9 cellular contexts compared by ENCODE assay signal in genomic region chr6:125986956-125987617, GRCh38.
DNase-seq lines count a peak whose midpoint lies in the region; ATAC-seq and TF ChIP-seq lines count a peak whose summit lies in the region.
"Had no signal": no experiment of that assay in that cellular context is flagged by ENCODE, and none has a peak within 500 bp of the region (broad histone marks: within the 10 kb centered on the region; RNA-seq: fewer than 3 reads in every experiment).

No MANE protein-coding gene starts in this region.

- no peak overlapping the region for H3K27ac Mint-ChIP-seq in central memory CD8-positive, alpha-beta T cell (ENCODE audit: low read depth)
- no peak overlapping the region for H3K27ac Mint-ChIP-seq in memory B cell
- H3K27ac Mint-ChIP-seq: dendritic cell treated with granulocyte-macrophage colony-stimulating factor and Interleukin-4, amounts not matched to agents 40 ng/mL and 50 ng/mL, for 4 days had no signal

- DNase-seq in NOMO-1 treated with dmso at 0.1 percent for 144 hours (lab: John Stamatoyannopoulos, UW; ENCODE audit: unreplicated experiment) (peak; percentile 22), NOMO-1 treated with DMSO at 0.1 percent for 48 hours (lab: John Stamatoyannopoulos, UW; ENCODE audit: unreplicated experiment) (no peak), NCI-H2227 treated with DMSO at 0.1 percent for 48 hours (lab: John Stamatoyannopoulos, UW) (peak; percentile 31), memory B cell (ENCODE audit: low spot score in 2 of 2) (no peak), GM10266 (ENCODE audit: extremely low spot score) (no peak), MV-4-11 (lab: John Stamatoyannopoulos, UW) (no peak)
- DNase-seq in central memory CD8-positive, alpha-beta T cell (ENCODE audit: low spot score in 2 of 2), result no peak

- H3K9me3 Mint-ChIP-seq in central memory CD8-positive, alpha-beta T cell, result no peaks in the 10 kb centered on the region
- H3K9me3 Mint-ChIP-seq in memory B cell, result no peaks in the 10 kb centered on the region
- H3K9me3 Mint-ChIP-seq: dendritic cell treated with granulocyte-macrophage colony-stimulating factor and Interleukin-4, amounts not matched to agents 40 ng/mL and 50 ng/mL, for 4 days had no signal

- no peak overlapping the region for H3K4me3 Mint-ChIP-seq in central memory CD8-positive, alpha-beta T cell
- H3K4me3 Mint-ChIP-seq in memory B cell, result no peak overlapping the region
- H3K4me3 Mint-ChIP-seq: dendritic cell treated with granulocyte-macrophage colony-stimulating factor and Interleukin-4, amounts not matched to agents 40 ng/mL and 50 ng/mL, for 4 days had no signal

- TF ChIP-seq CTCF in GM10266 (IDR thresholded peaks at IDR 0.05; ENCODE audit: control insufficient read depth, insufficient read depth, low read depth, missing control alignments), result no peak

- peak; percentile 16 for ATAC-seq in HG02759 (IDR thresholded peaks at IDR 0.05; ENCODE audit: unreplicated experiment)
- ATAC-seq in central memory CD8-positive, alpha-beta T cell (replicated peaks; ENCODE audit: extremely low read depth, poor library complexity, severe bottlenecking), result peak; percentile 37
- ATAC-seq in memory B cell (ENCODE audit: low read depth), result peak; percentile 34

- H3K4me1 Mint-ChIP-seq in central memory CD8-positive, alpha-beta T cell, result no peaks in the 10 kb centered on the region
- H3K4me1 Mint-ChIP-seq in memory B cell, result peaks cover 7% of the 10 kb centered on the region

- no peaks in the 10 kb centered on the region for H3K27me3 Mint-ChIP-seq in central memory CD8-positive, alpha-beta T cell
- H3K27me3 Mint-ChIP-seq in memory B cell, result no peaks in the 10 kb centered on the region
- H3K27me3 Mint-ChIP-seq: dendritic cell treated with granulocyte-macrophage colony-stimulating factor and Interleukin-4, amounts not matched to agents 40 ng/mL and 50 ng/mL, for 4 days had no signal

- H3K36me3 Mint-ChIP-seq in central memory CD8-positive, alpha-beta T cell (ENCODE audit: insufficient read depth), result peaks cover 2% of the 10 kb centered on the region
- H3K36me3 Mint-ChIP-seq in memory B cell, result no peaks in the 10 kb centered on the region

Comparison
In these comparisons a context has a peak if more than half of its experiments do, and no peak if none do; other contexts are left out.
1. DNase-seq: peak in NOMO-1 treated with dmso at 0.1 percent for 144 hours (single experiment) and NCI-H2227 treated with DMSO at 0.1 percent for 48 hours (single experiment); none in NOMO-1 treated with DMSO at 0.1 percent for 48 hours (single experiment), central memory CD8-positive, alpha-beta T cell (0 of 2), memory B cell (0 of 2), GM10266 (single experiment) and MV-4-11 (single experiment).
2. Peak in every context shown above with its lines, with median percentiles within 50 percentile points of each other: ATAC-seq.